8 cellular contexts compared by ENCODE assay signal in genomic region chr19:41439441-41440222, GRCh38. TPM values are rescaled to one million over a fixed set of nuclear protein-coding genes. Genes with fewer than 3 reads are reported as not detected.
DNase-seq lines count a peak whose midpoint lies in the region; ATAC-seq and TF ChIP-seq lines count a peak whose summit lies in the region.

TSS of gene DMAC2 (minus strand) at chr19:41439912. CDS start at chr19:41439899, 13 bp downstream.

- DNase-seq in DMS153 treated with DMSO at 0.1 percent for 48 hours (lab: John Stamatoyannopoulos, UW; ENCODE audit: unreplicated experiment) (peak; percentile 98), IMR-90 (peak; percentile 97), OCI-LY7 (ENCODE audit: low spot score) (peak; percentile 100), activated T-cell treated with anti-CD3 and anti-CD28 coated beads for 1 hour (ENCODE audit: low read depth) (peak; percentile 90), epithelial cell of proximal tubule (ENCODE audit: low read depth) (peak; percentile 90), mucosa of gallbladder (ENCODE audit: low spot score) (peak; percentile 97)
- peak; percentile 88 to 90 for DNase-seq in stimulated activated CD8-positive, alpha-beta memory T cell treated with anti-CD3 and anti-CD28 coated beads, Interleukin-4, amount 100 ng/mL, for 4 hours (ENCODE audit: low read depth in 2 of 2, low spot score in 1 of 2)

- TF ChIP-seq POLR2A in IMR-90 (IDR thresholded peaks at IDR 0.05; ENCODE audit: low read depth, low read length), result peak; percentile 76

- 0% methylated on average over 32 of the region's 40 CpGs; no CpG with 5 or more reads in 1 of the 2 experiments for WGBS in IMR-90 (ENCODE audit: extremely low coverage in 2 of 2, insufficient read length in 1 of 2), 2 experiments

- H2BK5ac ChIP-seq in IMR-90 (ENCODE audit: low read depth, low read length, poor library complexity, severe bottlenecking), result peak within 1 kb of the TSS; percentile 85

- H3K14ac ChIP-seq in IMR-90 (replicated peaks; ENCODE audit: low read depth, low read length), result peak within 1 kb of the TSS; percentile 78; the same call in 1 of the 2 replicates

- peak within 1 kb of the TSS; percentile 74; the same call in 1 of the 2 replicates for H3K18ac ChIP-seq in IMR-90 (ENCODE audit: low read depth, low read length)

- H3K27ac ChIP-seq in IMR-90 (ENCODE audit: insufficient read depth, low read length) (peak within 1 kb of the TSS; percentile 90), OCI-LY7 (ENCODE audit: low read depth, low read length, poor library complexity, severe bottlenecking) (peak within 1 kb of the TSS; percentile 61)

- no peaks in the 10 kb centered on the region; the same call in 1 of the 2 replicates for H3K9me1 ChIP-seq in IMR-90 (ENCODE audit: insufficient read depth, low read length)

- peak within 1 kb of the TSS; percentile 72 for H2BK120ac ChIP-seq in IMR-90 (ENCODE audit: low read depth, low read length)

- H4K5ac ChIP-seq in IMR-90 (ENCODE audit: low read depth, low read length), result peak within 1 kb of the TSS; percentile 89

- no peaks in the 10 kb centered on the region for H3K9me2 ChIP-seq in OCI-LY7 (ENCODE audit: insufficient read depth, low read length)

- TF ChIP-seq CTCF in IMR-90 (conservative IDR thresholded peaks at IDR 0.05; ENCODE audit: low read depth, low read length) (peak; percentile 51), OCI-LY7 (conservative IDR thresholded peaks at IDR 0.05; ENCODE audit: low read length) (peak; percentile 87), epithelial cell of proximal tubule (conservative IDR thresholded peaks at IDR 0.05; ENCODE audit: low read depth, low read length) (peak; percentile 57)

- H2AK9ac ChIP-seq in IMR-90 (replicated peaks; ENCODE audit: low read depth, low read length, poor library complexity), result peak within 1 kb of the TSS; percentile 59

- H3K4me1 ChIP-seq in IMR-90 (ENCODE audit: control insufficient read depth, insufficient read depth, low read length), result no peaks in the 10 kb centered on the region; the same call in 1 of the 2 replicates
- peaks cover 26% of the 10 kb centered on the region for H3K4me1 ChIP-seq in OCI-LY7 (ENCODE audit: insufficient read depth, low read length, poor library complexity, severe bottlenecking)

- H3K56ac ChIP-seq in IMR-90 (ENCODE audit: extremely low read depth, insufficient read depth, low read length), result peak within 1 kb of the TSS; percentile 81

- peaks cover 9 to 21% of the 10 kb centered on the region in 2 experiments for H3K79me1 ChIP-seq in IMR-90 (ENCODE audit: low read depth in 1 of 2, low read length in 2 of 2)

- CTCF ChIA-PET in IMR-90 (lab: Yijun Ruan, JAX), result interaction anchor here (0.7 to 2.5 kb wide), 4 partner anchors 9 to 131 kb away, joined by 3 to 10 read pairs (median 4); no protein-coding TSS in a partner anchor
- CTCF ChIA-PET in OCI-LY7 (lab: Charles Lee; ENCODE audit: unreplicated experiment), result interaction anchor here (1.0 to 1.5 kb wide), 2 partner anchors 9 to 38 kb away, joined by 3 to 4 read pairs; no protein-coding TSS in a partner anchor

- peak within 1 kb of the TSS; percentile 45 to 97 for H4K8ac ChIP-seq in IMR-90 (ENCODE audit: low read depth in 2 of 2, low read length in 2 of 2)

- no peaks in the 10 kb centered on the region for H4K20me1 ChIP-seq in IMR-90 (ENCODE audit: insufficient read depth, low read length)
- no peaks in the 10 kb centered on the region for H4K20me1 ChIP-seq in OCI-LY7 (ENCODE audit: insufficient read depth, low read length)

- H4K91ac ChIP-seq in IMR-90 (ENCODE audit: insufficient read depth, low read depth, low read length), result peak within 1 kb of the TSS; percentile 94

- POLR2A ChIA-PET in IMR-90 (lab: Charles Lee; ENCODE audit: unreplicated experiment) (interaction anchor here (0.6 kb wide), 1 partner anchor 9 kb away, joined by 8 read pairs; no protein-coding TSS in a partner anchor), OCI-LY7 (lab: Charles Lee) (interaction anchor here (0.5 to 1.9 kb wide), 12 partner anchors 10 to 314 kb away, joined by 3 to 10 read pairs (median 3); partner anchors contain the start of gene B9D2)

- no TSS peak for BruUV-seq in IMR-90 (replicated peaks; lab: Mats Ljungman, UMichigan)
- BruUV-seq in OCI-LY7 (replicated peaks; lab: Mats Ljungman, UMichigan), result no TSS peak

- no peak within 1 kb of the TSS for H2AK5ac ChIP-seq in IMR-90 (ENCODE audit: low read depth, low read length)

- peaks cover 8% of the 10 kb centered on the region; the same call in 1 of the 2 replicates for H3K36me3 ChIP-seq in IMR-90 (ENCODE audit: control insufficient read depth, insufficient read depth, low read length)
- peaks cover 15% of the 10 kb centered on the region for H3K36me3 ChIP-seq in OCI-LY7 (ENCODE audit: insufficient read depth, low read length)

- H2BK20ac ChIP-seq in IMR-90 (ENCODE audit: low read depth, low read length), result no peak within 1 kb of the TSS

- no peak for TF ChIP-seq RAD21 in IMR-90 (IDR thresholded peaks at IDR 0.05; ENCODE audit: low read length)

- H2BK15ac ChIP-seq in IMR-90 (ENCODE audit: low read depth, low read length), result no peak within 1 kb of the TSS; the same call in 2 of the 3 replicates

- peak within 1 kb of the TSS; percentile 82 for H3K9ac ChIP-seq in IMR-90 (ENCODE audit: low read depth, low read length)

- intact Hi-C loops in IMR-90 (cut with micrococcal nuclease) (no loop called here), OCI-LY7 (cut with micrococcal nuclease; ENCODE audit: unreplicated experiment) (loop anchor here (5.0 kb wide), 1 partner anchor 177 kb away; the partner anchor contains the start of gene HNRNPUL1)

- H3K4me2 ChIP-seq in IMR-90 (ENCODE audit: low read depth, low read length), result peak within 1 kb of the TSS; percentile 77
- H3K4me2 ChIP-seq in OCI-LY7 (ENCODE audit: low read length), result peak within 1 kb of the TSS; percentile 65

- ATAC-seq in GM21528 (IDR thresholded peaks at IDR 0.05; ENCODE audit: low FRiP score, unreplicated experiment) (peak; percentile 91), IMR-90 (ENCODE audit: low read depth) (peak; percentile 99)

- dilution Hi-C loops in IMR-90 (cut with HindIII; ENCODE audit: low sequenced_read_pairs, unreplicated experiment), result no loop called here

- peak within 1 kb of the TSS; percentile 66; the same call in 1 of the 2 replicates for H3K23ac ChIP-seq in IMR-90 (ENCODE audit: low read depth, low read length)

- H2AFZ ChIP-seq in IMR-90 (replicated peaks; ENCODE audit: low read length, poor library complexity) (peak within 1 kb of the TSS; percentile 98), OCI-LY7 (ENCODE audit: low read length) (peak within 1 kb of the TSS; percentile 21; the same call in 1 of the 2 replicates)

- no peaks in the 10 kb centered on the region for H3K27me3 ChIP-seq in IMR-90 (ENCODE audit: control insufficient read depth, insufficient read depth, low read length)

- H3K4ac ChIP-seq in IMR-90 (ENCODE audit: low read depth, low read length), result peak within 1 kb of the TSS; percentile 93

- peaks cover 16% of the 10 kb centered on the region; the same call in 1 of the 2 replicates for H3K79me2 ChIP-seq in OCI-LY7 (ENCODE audit: insufficient read depth, low read depth, low read length)

- H3K9me3 ChIP-seq in IMR-90 (ENCODE audit: control insufficient read depth, insufficient read depth, low read length), result no peaks in the 10 kb centered on the region
- no peaks in the 10 kb centered on the region for H3K9me3 ChIP-seq in OCI-LY7 (ENCODE audit: low read length)

- peak within 1 kb of the TSS; percentile 82 for H3K4me3 ChIP-seq in IMR-90 (ENCODE audit: insufficient read depth, low read depth, low read length)
- peak within 1 kb of the TSS; percentile 73 for H3K4me3 ChIP-seq in OCI-LY7 (ENCODE audit: low read depth, low read length, poor library complexity, severe bottlenecking)
- H3K4me3 ChIP-seq in epithelial cell of proximal tubule (ENCODE audit: low read depth, low read length), result peak within 1 kb of the TSS; percentile 75

- in situ Hi-C loops in IMR-90 (cut with MboI; ENCODE audit: low sequenced_read_pairs), result loop anchor here (5.0 kb wide), 1 partner anchor 133 kb away; no protein-coding TSS in a partner anchor

TF ChIP-seq in IMR-90, 13 proteins besides CTCF, POLR2A, EP300 and RAD21:
- TF ChIP-seq MAZ (IDR thresholded peaks at IDR 0.05; ENCODE audit: borderline replicate concordance, low read depth, low read length) (peak; percentile 50; the same call in 1 of the 2 replicates), ELK1 (IDR thresholded peaks at IDR 0.05; ENCODE audit: borderline replicate concordance, low read depth, low read length) (0 out of 2 replicates have a peak, but pooled peaks have one; percentile 32), MXI1 (IDR thresholded peaks at IDR 0.05; ENCODE audit: borderline replicate concordance, low read depth, low read length) (peak; percentile 45; the same call in 1 of the 2 replicates), MAFK (IDR thresholded peaks at IDR 0.05; ENCODE audit: low read depth, low read length) (no peak), CEBPB (IDR thresholded peaks at IDR 0.05; ENCODE audit: low read depth, low read length) (peak; percentile 94), USF2 (IDR thresholded peaks at IDR 0.05; ENCODE audit: low read depth, low read length) (peak; percentile 4; the same call in 1 of the 2 replicates)

RNA-seq across cellular contexts. Expression of gene DMAC2, which starts in this region (rescaled TPM):
- total RNA-seq in IMR-90 (2012; rRNA removed) (50.8 and 52.5 TPM in 2 replicates), OCI-LY7 (2022) (40.6 and 41.6 TPM in 2 replicates), epithelial cell of proximal tubule (54.9 and 74.8 TPM in 2 replicates), mucosa of gallbladder (45.0 TPM)
- polyA plus RNA-seq in IMR-90 (2012; rRNA removed), result 72.2 and 78.5 TPM in 2 replicates
- 78.9 and 84.8 TPM in 2 replicates for polyA plus RNA-seq in IMR-90 (2012; cell fraction: cytosol; rRNA removed)
- 33.4 and 44.3 TPM in 2 replicates for polyA plus RNA-seq in IMR-90 (2012; cell fraction: nucleus; rRNA removed; ENCODE audit: low replicate concordance)
- 22.4 and 30.6 TPM in 2 replicates for total RNA-seq in OCI-LY7 (2014; rRNA removed; shearing (Covaris generic))

Comparison
In these comparisons a context has a peak if more than half of its experiments do, and no peak if none do; other contexts are left out.
1. Peak in every context shown above with its lines: DNase-seq, ATAC-seq, H3K4me3 ChIP-seq and H3K27ac ChIP-seq.